10 cellular contexts compared by ENCODE assay signal in genomic region chr13:101155920-101156319, GRCh38.
DNase-seq lines count a peak whose midpoint lies in the region; ATAC-seq and TF ChIP-seq lines count a peak whose summit lies in the region.
"Had no signal": no experiment of that assay in that cellular context is flagged by ENCODE, and none has a peak within 500 bp of the region (broad histone marks: within the 10 kb centered on the region; RNA-seq: fewer than 3 reads in every experiment).

No MANE protein-coding gene starts in this region.

- TF ChIP-seq CTCF in GM12873 (IDR thresholded peaks at IDR 0.05; ENCODE audit: insufficient read depth, low read depth, low read length, missing control alignments) = peak; percentile 55
- TF ChIP-seq CTCF in brain microvascular endothelial cell (IDR thresholded peaks at IDR 0.05; ENCODE audit: low read depth, low read length, missing control alignments) = peak; percentile 75
- TF ChIP-seq CTCF in neural crest cell (conservative IDR thresholded peaks at IDR 0.05) = peak; percentile 62

- H3K4me3 ChIP-seq in brain microvascular endothelial cell (ENCODE audit: low read depth, low read length) = no peak overlapping the region

- peaks cover 4% of the 10 kb centered on the region for H3K4me1 Mint-ChIP-seq in neural crest cell
- peaks cover 0 to 2% of the 10 kb centered on the region in 2 donors for H3K4me1 Mint-ChIP-seq in stimulated activated naive B cell treated with anti-CD40 and anti-IgM and Interleukin-4, amounts not matched to agents 10 μg/mL and 1 μg/mL and 100 μg/mL, for 72 hours

- H3K36me3 ChIP-seq in brain microvascular endothelial cell (replicated peaks) = no peaks in the 10 kb centered on the region

- no peak overlapping the region for H3K27ac Mint-ChIP-seq in neural crest cell (ENCODE audit: unreplicated experiment)
- no peak overlapping the region for H3K27ac Mint-ChIP-seq in stimulated activated naive B cell treated with anti-CD40 and anti-IgM and Interleukin-4, amounts not matched to agents 10 μg/mL and 1 μg/mL and 100 μg/mL, for 72 hours

- no peaks in the 10 kb centered on the region for H3K36me3 Mint-ChIP-seq in neural crest cell (ENCODE audit: low read depth)
- no peaks in the 10 kb centered on the region for H3K36me3 Mint-ChIP-seq in stimulated activated naive B cell treated with anti-CD40 and anti-IgM and Interleukin-4, amounts not matched to agents 10 μg/mL and 1 μg/mL and 100 μg/mL, for 72 hours

- H3K27me3 Mint-ChIP-seq in neural crest cell (ENCODE audit: low read depth) = peaks cover 12% of the 10 kb centered on the region
- peaks cover 0 to 13% of the 10 kb centered on the region in 2 donors for H3K27me3 Mint-ChIP-seq in stimulated activated naive B cell treated with anti-CD40 and anti-IgM and Interleukin-4, amounts not matched to agents 10 μg/mL and 1 μg/mL and 100 μg/mL, for 72 hours

- in situ Hi-C loops in brain microvascular endothelial cell (cut with HindIII; ENCODE audit: low pct_ligation_motif_present, low sequenced_read_pairs) = no loop called here

- no peaks in the 10 kb centered on the region for H3K9me3 Mint-ChIP-seq in neural crest cell
- H3K9me3 Mint-ChIP-seq in stimulated activated naive B cell treated with anti-CD40 and anti-IgM and Interleukin-4, amounts not matched to agents 10 μg/mL and 1 μg/mL and 100 μg/mL, for 72 hours = no peaks in the 10 kb centered on the region

- H3K4me3 Mint-ChIP-seq in neural crest cell = no peak overlapping the region
- no peak overlapping the region for H3K4me3 Mint-ChIP-seq in stimulated activated naive B cell treated with anti-CD40 and anti-IgM and Interleukin-4, amounts not matched to agents 10 μg/mL and 1 μg/mL and 100 μg/mL, for 72 hours

- DNase-seq in brain microvascular endothelial cell (no peak), neural crest cell (ENCODE audit: low read depth, low spot score) (no peak), left lobe of liver (ENCODE audit: low spot score) (no peak), 8988T (no peak), COLO668 (lab: John Stamatoyannopoulos, UW; ENCODE audit: unreplicated experiment) (no peak)
- no peak for DNase-seq in stimulated activated naive B cell treated with anti-CD40 and anti-IgM and Interleukin-4, amounts not matched to agents 10 μg/mL and 1 μg/mL and 100 μg/mL, for 72 hours
- DNase-seq: NCI-H524 treated with DMSO at 0.1 percent for 48 hours had no signal

- ATAC-seq in HG03342 (IDR thresholded peaks at IDR 0.05; ENCODE audit: unreplicated experiment) (peak; percentile 71), left lobe of liver (no peak)
- no peak for ATAC-seq in stimulated activated naive B cell treated with anti-CD40 and anti-IgM and Interleukin-4, amounts not matched to agents 10 μg/mL and 1 μg/mL and 100 μg/mL, for 72 hours (replicated peaks)

- H3K27me3 ChIP-seq in brain microvascular endothelial cell (replicated peaks) = no peaks in the 10 kb centered on the region

- H3K27ac ChIP-seq in brain microvascular endothelial cell = no peak overlapping the region
- H3K27ac ChIP-seq: epithelial cell of prostate had no signal
